Comparison of ENCODE assay signal across 10 cellular contexts in the genomic region with DNA sequence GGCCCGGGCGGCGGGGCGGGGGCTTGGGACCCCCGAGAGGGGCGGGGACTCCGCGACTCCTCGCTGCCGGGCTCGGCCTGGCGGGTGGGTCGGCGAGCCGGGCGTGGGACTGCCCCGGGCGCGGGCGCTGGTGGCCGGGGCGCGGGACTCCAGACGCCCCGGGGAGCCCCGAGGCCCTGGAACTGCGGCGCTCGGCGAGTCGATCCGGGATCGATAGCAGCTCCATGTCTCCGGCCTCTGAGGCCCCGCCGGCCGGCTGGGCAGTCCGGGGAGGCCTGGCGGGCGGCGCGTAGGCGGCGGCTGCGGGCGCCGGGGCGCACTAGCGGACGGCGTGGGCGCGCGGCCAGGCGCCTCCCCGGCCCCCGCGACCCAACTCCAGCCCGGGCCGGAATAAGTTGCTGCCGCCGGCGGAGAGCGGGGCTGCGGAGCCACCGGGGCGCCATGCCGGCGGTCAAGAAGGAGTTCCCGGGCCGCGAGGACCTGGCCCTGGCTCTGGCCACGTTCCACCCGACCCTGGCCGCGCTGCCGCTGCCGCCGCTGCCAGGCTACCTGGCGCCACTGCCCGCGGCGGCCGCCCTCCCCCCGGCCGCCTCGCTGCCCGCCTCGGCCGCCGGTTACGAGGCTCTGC. TPM values are rescaled to one million over a fixed set of nuclear protein-coding genes. Genes with fewer than 3 reads are reported as not detected.
DNase-seq lines count a peak whose midpoint lies in the region; ATAC-seq and TF ChIP-seq lines count a peak whose summit lies in the region.
"Had no signal": no experiment of that assay in that cellular context is flagged by ENCODE, and none has a peak within 500 bp of the region (broad histone marks: within the 10 kb centered on the region; RNA-seq: fewer than 3 reads in every experiment).

No MANE protein-coding gene starts in this region.

- H3K36me3 Mint-ChIP-seq in naive thymus-derived CD8-positive, alpha-beta T cell: peaks cover 0 to 7% (median 0%) of the 10 kb centered on the region in 3 donors
- H3K36me3 Mint-ChIP-seq in endothelial cell (ENCODE audit: low read depth, unreplicated experiment): peaks cover 5% of the 10 kb centered on the region

- dilution Hi-C loops in mammary epithelial cell (cut with HindIII; ENCODE audit: low sequenced_read_pairs): no loop called here

- DNase-seq in mammary epithelial cell (no peak), endothelial cell (ENCODE audit: low spot score) (no peak), G401 (ENCODE audit: low spot score) (no peak)
- DNase-seq in naive thymus-derived CD8-positive, alpha-beta T cell: no peak
- DNase-seq in activated naive CD4-positive, alpha-beta T cell treated with Interleukin-2 at 50 U/mL for 16 hours: no peak
- DNase-seq: stimulated activated naive B cell treated with anti-CD40 and anti-IgM and Interleukin-4, amounts not matched to agents 10 μg/mL and 1 μg/mL and 100 μg/mL, for 72 hours had no signal

- H3K36me3 ChIP-seq in HEK293 (ENCODE audit: control insufficient read depth in 2 of 2, insufficient read depth in 1 of 2, low read length in 2 of 2) (peaks cover 0 to 55% of the 10 kb centered on the region in 2 experiments; a peak in 1 of 3 replicates), mammary epithelial cell (ENCODE audit: insufficient read depth, low read length) (no peaks in the 10 kb centered on the region)

- H3K27me3 ChIP-seq in mammary epithelial cell (ENCODE audit: insufficient read depth, low read length): peaks cover 53% of the 10 kb centered on the region

- no TSS peak for BruUV-seq in mammary epithelial cell (replicated peaks; lab: Mats Ljungman, UMichigan)

- no peaks in the 10 kb centered on the region for H3K9me3 Mint-ChIP-seq in naive thymus-derived CD8-positive, alpha-beta T cell
- no peaks in the 10 kb centered on the region for H3K9me3 Mint-ChIP-seq in endothelial cell (ENCODE audit: unreplicated experiment)
- H3K9me3 Mint-ChIP-seq: stimulated activated naive B cell treated with anti-CD40 and anti-IgM and Interleukin-4, amounts not matched to agents 10 μg/mL and 1 μg/mL and 100 μg/mL, for 72 hours had no signal

- no peak for TF ChIP-seq CTCF in 22Rv1 (IDR thresholded peaks at IDR 0.05)
- no peak for TF ChIP-seq CTCF in HEK293 (tag by site-specific recombination; IDR thresholded peaks at IDR 0.05)
- TF ChIP-seq CTCF in mammary epithelial cell (conservative IDR thresholded peaks at IDR 0.05 in 1 of 2, IDR thresholded peaks at IDR 0.05 in 1 of 2; ENCODE audit: extremely low read depth in 1 of 2, insufficient read depth in 1 of 2, low read depth in 1 of 2, low read length in 2 of 2): no peak
- no peak for TF ChIP-seq CTCF in endothelial cell (IDR thresholded peaks at IDR 0.05; ENCODE audit: unreplicated experiment)

- in situ Hi-C loops in mammary epithelial cell (cut with MboI; ENCODE audit: low sequenced_read_pairs in 2 of 2): no loop called here
- in situ Hi-C loops in G401 (cut with HindIII; ENCODE audit: low sequenced_read_pairs): no loop called here

- H3K4me1 ChIP-seq in HEK293 (ENCODE audit: control insufficient read depth, insufficient read depth, low read length): peaks cover 10% of the 10 kb centered on the region
- H3K4me1 ChIP-seq in mammary epithelial cell (ENCODE audit: insufficient read depth, low read length): peaks cover 34% of the 10 kb centered on the region

- H3K9me3 ChIP-seq in HEK293 (ENCODE audit: control insufficient read depth, insufficient read depth, low read depth, low read length): no peaks in the 10 kb centered on the region
- no peaks in the 10 kb centered on the region for H3K9me3 ChIP-seq in mammary epithelial cell (replicated peaks; ENCODE audit: insufficient read depth, low read length)

- peak; percentile 15 to 17 for ATAC-seq in naive thymus-derived CD8-positive, alpha-beta T cell
- no peak for ATAC-seq in HG03432 (IDR thresholded peaks at IDR 0.05; ENCODE audit: unreplicated experiment)

- intact Hi-C loops in mammary epithelial cell (cut with micrococcal nuclease): no loop called here

- peaks cover 18 to 72% (median 42%) of the 10 kb centered on the region in 5 donors for H3K27me3 Mint-ChIP-seq in naive thymus-derived CD8-positive, alpha-beta T cell
- peaks cover 20% of the 10 kb centered on the region for H3K27me3 Mint-ChIP-seq in endothelial cell (ENCODE audit: unreplicated experiment)

- CTCF ChIA-PET in HEK293 (lab: Yijun Ruan, JAX) (interaction anchor here (1.4 to 1.7 kb wide), 2 partner anchors 14 to 18 kb away, joined by 4 to 5 read pairs; no protein-coding TSS in a partner anchor), mammary epithelial cell (lab: Charles Lee; ENCODE audit: low non-redundant PET) (interaction anchor here (0.6 kb wide), 1 partner anchor 55 kb away, joined by 5 read pairs; no protein-coding TSS in a partner anchor)

- H3K9ac ChIP-seq in mammary epithelial cell (ENCODE audit: insufficient read depth, low read length): no peak overlapping the region

- H3K4me2 ChIP-seq in mammary epithelial cell (ENCODE audit: insufficient read depth, low read depth, low read length): peak overlapping the region; percentile 68

- H3K79me2 ChIP-seq in mammary epithelial cell (ENCODE audit: insufficient read depth, low read length): no peaks in the 10 kb centered on the region

- H4K20me1 ChIP-seq in mammary epithelial cell (ENCODE audit: insufficient read depth, low read length): peaks cover 4% of the 10 kb centered on the region

- H3K27ac Mint-ChIP-seq in naive thymus-derived CD8-positive, alpha-beta T cell: no peak overlapping the region
- H3K27ac Mint-ChIP-seq in endothelial cell (ENCODE audit: unreplicated experiment): no peak overlapping the region

- WGBS in mammary epithelial cell (ENCODE audit: low coverage, missing lambda C conversion rate): 4% methylated on average over 5 of the region's 92 CpGs

- peak overlapping the region; percentile 91 for H3K27ac ChIP-seq in 22Rv1
- H3K27ac ChIP-seq in HEK293 (ENCODE audit: extremely low read depth, low read depth, low read length): peak overlapping the region; percentile 99
- H3K27ac ChIP-seq in mammary epithelial cell (ENCODE audit: insufficient read depth, low read depth, low read length): no peak overlapping the region

- peaks cover 11 to 26% (median 20%) of the 10 kb centered on the region in 4 donors for H3K4me1 Mint-ChIP-seq in naive thymus-derived CD8-positive, alpha-beta T cell
- no peaks in the 10 kb centered on the region for H3K4me1 Mint-ChIP-seq in endothelial cell (ENCODE audit: unreplicated experiment)

- POLR2A ChIA-PET in HEK293 (lab: Yijun Ruan, JAX): interaction anchor here (1.0 to 3.7 kb wide), 5 partner anchors 13 to 32 kb away, joined by 3 to 39 read pairs (median 6); no protein-coding TSS in a partner anchor
- POLR2A ChIA-PET in naive thymus-derived CD8-positive, alpha-beta T cell (lab: Charles Lee): interaction anchor here (1.2 to 1.3 kb wide), 2 partner anchors 9 to 17 kb away, joined by 3 read pairs; no protein-coding TSS in a partner anchor

- no peak overlapping the region for H2AFZ ChIP-seq in mammary epithelial cell (ENCODE audit: low read depth, low read length)

- H3K4me3 ChIP-seq in HEK293 (ENCODE audit: low read depth, low read length): peak overlapping the region; percentile 57
- no peak overlapping the region for H3K4me3 ChIP-seq in mammary epithelial cell (replicated peaks in 1 of 3; ENCODE audit: insufficient read depth in 1 of 3, low read depth in 2 of 3, low read length in 3 of 3)

- H3K4me3 Mint-ChIP-seq in naive thymus-derived CD8-positive, alpha-beta T cell: peak overlapping the region in 1 of 10 donors; percentile 52
- H3K4me3 Mint-ChIP-seq in endothelial cell (ENCODE audit: unreplicated experiment): no peak overlapping the region

TF ChIP-seq in HEK293, 187 proteins besides CTCF, POLR2A, EP300 and RAD21:
- no peak for TF ChIP-seq ZNF266 (tag by site-specific recombination; IDR thresholded peaks at IDR 0.05; ENCODE audit: low read depth)
- TF ChIP-seq ZNF660 (tag by site-specific recombination; IDR thresholded peaks at IDR 0.05): no peak
- no peak for TF ChIP-seq ZNF175 (tag by site-specific recombination; IDR thresholded peaks at IDR 0.05)
- TF ChIP-seq ZNF510 (tag by site-specific recombination; IDR thresholded peaks at IDR 0.05; ENCODE audit: insufficient replicate concordance): no peak
TF ChIP-seq in HEK293: peak in this region for 0.

RNA-seq across cellular contexts. Expression of a gene that starts 0.4 kb away (rescaled TPM):
- total RNA-seq in mammary epithelial cell (not detected), endothelial cell (ENCODE audit: unreplicated experiment) (not detected)
- polyA plus RNA-seq in mammary epithelial cell: not detected
- not detected for polyA minus RNA-seq in mammary epithelial cell
- not detected for total RNA-seq in naive thymus-derived CD8-positive, alpha-beta T cell
- polyA plus RNA-seq in naive thymus-derived CD8-positive, alpha-beta T cell: under 1 TPM in 1 of 3 donors, not detected in 2; 0.29 TPM
- total RNA-seq in G401 (2014; rRNA removed; shearing (Covaris generic)): 398 and 434 TPM in 2 replicates
- total RNA-seq: T-helper 1 cell treated with Interleukin-12 subunit alpha and Interleukin-12 subunit beta and Interleukin-4 antibody, amounts not matched to agents 30 ng/mL and 1 ng/mL, for 36 hours had no signal

RNA-seq across cellular contexts. Expression of a gene that starts 35.0 kb away (rescaled TPM):
- total RNA-seq in mammary epithelial cell (100 to 1,000 TPM in 1 of 2 donors, 10 to 100 TPM in 1; 62.0 to 124 TPM), endothelial cell (ENCODE audit: unreplicated experiment) (56.5 TPM)
- polyA plus RNA-seq in mammary epithelial cell: 84.6 TPM
- 96.0 TPM for polyA minus RNA-seq in mammary epithelial cell
- 10 to 100 TPM; 72.3 to 78.3 TPM for total RNA-seq in naive thymus-derived CD8-positive, alpha-beta T cell
- polyA plus RNA-seq in naive thymus-derived CD8-positive, alpha-beta T cell: 10 to 100 TPM; 49.5 to 68.2 (median 60.5) TPM
- total RNA-seq in G401 (2014; rRNA removed; shearing (Covaris generic)): 193 and 221 TPM in 2 replicates

RNA-seq across cellular contexts. Expression of a gene that starts 36.3 kb away (rescaled TPM):
- total RNA-seq in mammary epithelial cell: 10 to 100 TPM in 1 of 2 donors, 1 to 10 TPM in 1; 4.3 to 18.9 TPM
- 12.4 TPM for polyA plus RNA-seq in mammary epithelial cell
- polyA minus RNA-seq in mammary epithelial cell: 1.4 TPM
- total RNA-seq in naive thymus-derived CD8-positive, alpha-beta T cell: 10 to 100 TPM; 36.4 to 37.4 TPM
- polyA plus RNA-seq in naive thymus-derived CD8-positive, alpha-beta T cell: 1 to 10 TPM in 2 of 3 donors, under 1 TPM in 1; 0.94 to 2.0 (median 1.1) TPM
- total RNA-seq in endothelial cell (ENCODE audit: unreplicated experiment): 18.7 TPM
- total RNA-seq in G401 (2014; rRNA removed; shearing (Covaris generic)): 23.3 and 25.4 TPM in 2 replicates

RNA-seq across cellular contexts. Expression of a gene that starts 42.2 kb away (rescaled TPM):
- total RNA-seq in mammary epithelial cell (10 to 100 TPM in 1 of 2 donors, 1 to 10 TPM in 1; 4.8 to 28.6 TPM), endothelial cell (ENCODE audit: unreplicated experiment) (not detected)
- polyA plus RNA-seq in mammary epithelial cell: 4.6 TPM
- 9.7 TPM for polyA minus RNA-seq in mammary epithelial cell
- total RNA-seq in naive thymus-derived CD8-positive, alpha-beta T cell: under 1 TPM; 0.60 to 0.93 TPM
- polyA plus RNA-seq in naive thymus-derived CD8-positive, alpha-beta T cell: under 1 TPM in 1 of 3 donors, not detected in 2; 0.19 TPM
- 4.3 and 5.5 TPM in 2 replicates for total RNA-seq in G401 (2014; rRNA removed; shearing (Covaris generic))

RNA-seq across cellular contexts. Expression of a gene that starts 57.8 kb away (rescaled TPM):
- total RNA-seq in mammary epithelial cell: not detected
- polyA plus RNA-seq in mammary epithelial cell: not detected
- not detected for polyA minus RNA-seq in mammary epithelial cell
- not detected for total RNA-seq in naive thymus-derived CD8-positive, alpha-beta T cell
- polyA plus RNA-seq in naive thymus-derived CD8-positive, alpha-beta T cell: not detected
- total RNA-seq in endothelial cell (ENCODE audit: unreplicated experiment): not detected
- 0.17 TPM in 1 of 2 replicates, not detected in the other for total RNA-seq in G401 (2014; rRNA removed; shearing (Covaris generic))
- total RNA-seq: T-helper 1 cell treated with Interleukin-12 subunit alpha and Interleukin-12 subunit beta and Interleukin-4 antibody, amounts not matched to agents 30 ng/mL and 1 ng/mL, for 36 hours had no signal

Comparison
In these comparisons a context has a peak if more than half of its experiments do, and no peak if none do; other contexts are left out.
1. RNA of a gene that starts 0.4 kb away (total RNA-seq): 398 to 434 TPM in G401; not detected in endothelial cell (single experiment), not detected in mammary epithelial cell and not detected in naive thymus-derived CD8-positive, alpha-beta T cell; every median in the first group is over 100 times any median in the second.